1 cellular context compared by ENCODE assay signal in genomic region chr6:111724039-111724438, GRCh38.
TF ChIP-seq lines count a peak whose summit lies in the region.

No MANE protein-coding gene starts in this region.

TF ChIP-seq in HepG2, 621 proteins besides CTCF, POLR2A, EP300 and RAD21 (continued from another document):
- TF ChIP-seq, protein P1, sequence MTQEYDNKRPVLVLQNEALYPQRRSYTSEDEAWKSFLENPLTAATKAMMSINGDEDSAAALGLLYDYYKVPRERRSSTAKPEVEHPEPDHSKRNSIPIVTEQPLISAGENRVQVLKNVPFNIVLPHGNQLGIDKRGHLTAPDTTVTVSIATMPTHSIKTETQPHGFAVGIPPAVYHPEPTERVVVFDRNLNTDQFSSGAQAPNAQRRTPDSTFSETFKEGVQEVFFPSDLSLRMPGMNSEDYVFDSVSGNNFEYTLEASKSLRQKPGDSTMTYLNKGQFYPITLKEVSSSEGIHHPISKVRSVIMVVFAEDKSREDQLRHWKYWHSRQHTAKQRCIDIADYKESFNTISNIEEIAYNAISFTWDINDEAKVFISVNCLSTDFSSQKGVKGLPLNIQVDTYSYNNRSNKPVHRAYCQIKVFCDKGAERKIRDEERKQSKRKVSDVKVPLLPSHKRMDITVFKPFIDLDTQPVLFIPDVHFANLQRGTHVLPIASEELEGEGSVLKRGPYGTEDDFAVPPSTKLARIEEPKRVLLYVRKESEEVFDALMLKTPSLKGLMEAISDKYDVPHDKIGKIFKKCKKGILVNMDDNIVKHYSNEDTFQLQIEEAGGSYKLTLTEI (CRISPR knock-in tag; conservative IDR thresholded peaks at IDR 0.05) = no peak
- TF ChIP-seq RFXANK (CRISPR knock-in tag; IDR thresholded peaks at IDR 0.05) (no peak), ZFYVE20 (CRISPR knock-in tag; IDR thresholded peaks at IDR 0.05; ENCODE audit: borderline replicate concordance, low read depth) (no peak), IRF9 (CRISPR knock-in tag; IDR thresholded peaks at IDR 0.05; ENCODE audit: borderline replicate concordance) (no peak), TOPORS (CRISPR knock-in tag; IDR thresholded peaks at IDR 0.05) (no peak), CCAR2 (optimal IDR thresholded peaks at IDR 0.05; ENCODE audit: low read depth, low read length) (no peak), HNRNPLL (IDR thresholded peaks at IDR 0.05; ENCODE audit: low read depth, low read length, poor library complexity, severe bottlenecking) (no peak), ZBTB33 (CRISPR knock-in tag; IDR thresholded peaks at IDR 0.05) (no peak)
- TF ChIP-seq, protein P2, sequence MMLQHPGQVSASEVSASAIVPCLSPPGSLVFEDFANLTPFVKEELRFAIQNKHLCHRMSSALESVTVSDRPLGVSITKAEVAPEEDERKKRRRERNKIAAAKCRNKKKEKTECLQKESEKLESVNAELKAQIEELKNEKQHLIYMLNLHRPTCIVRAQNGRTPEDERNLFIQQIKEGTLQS (CRISPR knock-in tag; IDR thresholded peaks at IDR 0.05) = no peak
